In the genomic region with DNA sequence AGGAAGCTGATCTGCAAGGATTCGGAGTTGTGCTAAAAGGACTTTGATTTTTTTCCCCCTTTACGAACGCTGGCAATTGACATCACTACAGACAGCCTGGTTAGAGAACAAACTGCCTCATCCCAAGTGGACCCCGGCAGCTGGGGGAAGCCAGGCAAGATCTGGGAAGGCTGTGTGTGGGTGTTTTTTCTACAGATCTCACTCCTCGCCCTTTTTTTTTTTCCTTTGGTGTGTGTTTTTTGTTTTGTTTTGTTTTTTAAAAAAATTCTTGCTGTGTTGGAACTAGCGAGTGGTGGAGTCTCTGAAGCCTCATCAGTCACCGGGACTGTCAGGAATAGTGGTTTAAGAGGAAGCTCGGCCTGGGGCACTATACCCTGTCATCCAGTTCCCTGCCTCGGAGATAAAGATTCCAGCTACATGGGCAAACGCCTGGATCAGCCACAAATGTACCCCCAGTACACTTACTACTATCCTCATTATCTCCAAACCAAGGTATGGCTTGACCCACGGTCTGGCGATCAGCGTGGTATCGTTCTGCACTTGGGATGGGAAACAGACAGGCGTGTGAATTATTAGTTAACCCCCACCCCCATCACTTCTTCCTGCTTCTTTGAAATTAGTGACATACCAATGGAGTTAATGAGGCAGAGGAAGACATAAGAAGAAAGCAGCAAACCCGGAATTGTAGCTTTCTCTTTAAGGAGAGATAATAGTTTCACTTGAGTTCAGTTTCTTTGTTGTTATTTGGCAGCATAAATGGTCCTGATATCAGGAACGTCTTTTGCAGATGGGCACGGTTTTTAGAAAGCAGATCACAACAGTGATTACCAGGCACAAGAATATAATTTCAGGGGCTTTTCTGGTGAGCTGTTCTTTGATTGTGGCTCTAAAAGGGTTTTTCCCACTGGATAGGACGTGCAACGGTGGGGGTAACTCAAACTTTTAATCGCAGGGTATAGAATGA, we compare ENCODE assay signal across 8 cellular contexts. TPM values are rescaled to one million over a fixed set of nuclear protein-coding genes. Genes with fewer than 3 reads are reported as not detected.
A peak's percentile ranks its signal among the peaks of the same experiment; 100 is the strongest.
DNase-seq lines count a peak whose midpoint lies in the region; ATAC-seq and TF ChIP-seq lines count a peak whose summit lies in the region.

No MANE protein-coding gene starts in this region.

- peak; percentile 72 for ATAC-seq in GM18858 (IDR thresholded peaks at IDR 0.05; ENCODE audit: unreplicated experiment)
- peak; percentile 39 for ATAC-seq in HG03103 (IDR thresholded peaks at IDR 0.05; ENCODE audit: low read depth, unreplicated experiment)

- H3K4me3 ChIP-seq in WI38 (ENCODE audit: low read depth, low read length) (peak overlapping the region; percentile 80), prostate gland (peak overlapping the region; percentile 36 to 42)

- no peaks in the 10 kb centered on the region for H3K36me3 ChIP-seq in prostate gland

- intact Hi-C loops in prostate gland (cut with DNase I) = loop anchor here (2.0 to 10.0 kb wide), 7 partner anchors 36 to 479 kb away; no protein-coding TSS in a partner anchor

- H3K27ac ChIP-seq in prostate gland = peak overlapping the region; percentile 78 to 79

- peak; percentile 56 for DNase-seq in ACHN
- DNase-seq in glomerular visceral epithelial cell (ENCODE audit: extremely low spot score) = peak; percentile 66
- peak; percentile 15 for DNase-seq in prostate gland (ENCODE audit: low spot score)
- DNase-seq in COLO668 (lab: John Stamatoyannopoulos, UW; ENCODE audit: unreplicated experiment) = no peak
- DNase-seq in NCI-H510A (lab: John Stamatoyannopoulos, UW) = no peak

- no peak for TF ChIP-seq CTCF in WI38 (IDR thresholded peaks at IDR 0.05; ENCODE audit: low read depth, low read length)
- no peak for TF ChIP-seq CTCF in prostate gland (IDR thresholded peaks at IDR 0.05)

- no peaks in the 10 kb centered on the region for H3K9me3 ChIP-seq in prostate gland

- H3K27me3 ChIP-seq in prostate gland (replicated peaks; ENCODE audit: insufficient read depth) = no peaks in the 10 kb centered on the region

- no peak for TF ChIP-seq POLR2A in prostate gland (IDR thresholded peaks at IDR 0.05)

- in situ Hi-C loops in ACHN (cut with HindIII; ENCODE audit: low pct_ligation_motif_present, low pct_unique_long_range_greater_than_20kb, low sequenced_read_pairs) = no loop called here

- no peaks in the 10 kb centered on the region for H3K4me1 ChIP-seq in prostate gland (replicated peaks)

- WGBS in prostate gland = 2% methylated on average over 21 of the region's 21 CpGs

RNA-seq across cellular contexts. Expression of a gene that starts 0.7 kb away (rescaled TPM):
- total RNA-seq in prostate gland = 10 to 100 TPM; 31.7 to 45.1 TPM

Comparison
In these comparisons a context has a peak if more than half of its experiments do, and no peak if none do; other contexts are left out.
1. DNase-seq: peak in ACHN (single experiment), glomerular visceral epithelial cell (single experiment) and prostate gland (single experiment); none in COLO668 (single experiment) and NCI-H510A (single experiment).